In the genomic region with DNA sequence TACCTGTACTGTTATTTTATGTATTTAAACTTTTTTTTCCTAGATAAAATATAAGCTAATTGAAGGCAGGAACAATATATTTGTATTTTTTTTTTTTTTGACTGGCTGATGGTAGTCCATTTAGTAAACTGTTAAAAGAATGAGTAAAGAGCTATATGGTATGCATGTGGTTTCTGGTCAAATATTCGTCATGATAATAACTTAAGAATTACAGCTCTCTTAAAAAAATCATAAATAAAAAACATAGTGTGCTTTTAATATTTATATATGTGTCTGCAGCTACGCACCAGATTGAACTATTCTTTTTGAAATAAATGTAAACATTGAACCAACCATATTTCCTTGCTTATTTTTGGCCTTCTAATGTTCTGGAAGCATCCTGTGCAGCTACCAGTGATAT, we compare ENCODE assay signal across 18 cellular contexts.
"Had no signal": no experiment of that assay in that cellular context is flagged by ENCODE, and none has a peak within 500 bp of the region (broad histone marks: within the 10 kb centered on the region; RNA-seq: fewer than 3 reads in every experiment).

No MANE protein-coding gene starts in this region.

- H3K36me3 ChIP-seq: ascending aorta, breast epithelium, left lung, prostate gland, upper lobe of left lung had no signal

- H3K27ac Mint-ChIP-seq: activated T-helper 17 cell treated with anti-CD3 and anti-CD28 coated beads, Interleukin-2, amount 50 U/mL, for 72 hours; effector memory CD8-positive, alpha-beta T cell; nephron progenitor cell; stimulated activated naive CD8-positive, alpha-beta T cell treated with anti-CD3 and anti-CD28 coated beads, Interleukin-15, amount 100 ng/mL, for 72 hours had no signal

- ATAC-seq: activated T-helper 17 cell treated with anti-CD3 and anti-CD28 coated beads, Interleukin-2, amount 50 U/mL, for 72 hours; effector memory CD8-positive, alpha-beta T cell; left lung; right cardiac atrium; stimulated activated naive CD8-positive, alpha-beta T cell treated with anti-CD3 and anti-CD28 coated beads, Interleukin-15, amount 100 ng/mL, for 72 hours had no signal

- H3K4me3 ChIP-seq: ascending aorta, breast epithelium, left lung, prostate gland, upper lobe of left lung had no signal

- H3K27me3 ChIP-seq: ascending aorta, breast epithelium, left lung, upper lobe of left lung had no signal

- H3K9me3 ChIP-seq: ascending aorta, breast epithelium, left lung, prostate gland, upper lobe of left lung had no signal

- H3K4me1 ChIP-seq: breast epithelium, left lung, prostate gland had no signal

- H3K27me3 Mint-ChIP-seq: activated T-helper 17 cell treated with anti-CD3 and anti-CD28 coated beads, Interleukin-2, amount 50 U/mL, for 72 hours; effector memory CD8-positive, alpha-beta T cell; stimulated activated naive CD8-positive, alpha-beta T cell treated with anti-CD3 and anti-CD28 coated beads, Interleukin-15, amount 100 ng/mL, for 72 hours had no signal

- H3K27ac ChIP-seq: breast epithelium, left lung, prostate gland had no signal

- H3K4me3 Mint-ChIP-seq: activated T-helper 17 cell treated with anti-CD3 and anti-CD28 coated beads, Interleukin-2, amount 50 U/mL, for 72 hours; effector memory CD8-positive, alpha-beta T cell; nephron progenitor cell; stimulated activated naive CD8-positive, alpha-beta T cell treated with anti-CD3 and anti-CD28 coated beads, Interleukin-15, amount 100 ng/mL, for 72 hours had no signal

- DNase-seq: activated CD4-positive, CD25-positive, alpha-beta regulatory T cell treated with anti-CD3 and anti-CD28 coated beads, Interleukin-2, amount 50 U/mL, for 72 hours; activated naive CD4-positive, alpha-beta T cell treated with Interleukin-2 at 50 U/mL for 16 hours; cerebellar nuclear complex; dermis blood vessel endothelial cell; effector memory CD8-positive, alpha-beta T cell; kidney; left lung; nephron progenitor cell; right cardiac atrium; small intestine; stimulated activated naive CD8-positive, alpha-beta T cell treated with anti-CD3 and anti-CD28 coated beads, Interleukin-15, amount 100 ng/mL, for 72 hours; T-helper 1 cell; T1000; upper lobe of left lung had no signal

- H3K9me3 Mint-ChIP-seq: activated T-helper 17 cell treated with anti-CD3 and anti-CD28 coated beads, Interleukin-2, amount 50 U/mL, for 72 hours; effector memory CD8-positive, alpha-beta T cell; nephron progenitor cell; stimulated activated naive CD8-positive, alpha-beta T cell treated with anti-CD3 and anti-CD28 coated beads, Interleukin-15, amount 100 ng/mL, for 72 hours had no signal
